ENCODE assay signal across 9 cellular contexts in the genomic region with DNA sequence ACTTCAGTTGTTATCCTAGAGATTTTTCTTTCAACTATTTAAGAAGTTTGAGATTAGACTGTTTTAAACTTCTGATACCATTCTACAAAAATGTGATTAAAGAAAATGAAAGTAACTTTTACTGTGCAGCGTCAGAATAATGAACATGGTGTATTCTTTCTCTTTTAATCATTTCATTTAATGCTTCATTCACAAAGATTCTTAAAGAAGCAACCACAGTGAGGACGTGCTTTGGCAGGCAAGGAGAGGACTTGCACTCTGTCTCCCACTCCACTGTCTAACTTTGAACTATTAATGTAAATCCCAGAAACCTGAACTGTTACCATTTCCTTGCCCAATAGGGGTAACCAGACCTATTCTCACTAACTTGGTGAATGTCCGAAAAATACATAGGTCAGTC.
DNase-seq lines count a peak whose midpoint lies in the region; ATAC-seq and TF ChIP-seq lines count a peak whose summit lies in the region.
"Had no signal": no experiment of that assay in that cellular context is flagged by ENCODE, and none has a peak within 500 bp of the region (broad histone marks: within the 10 kb centered on the region; RNA-seq: fewer than 3 reads in every experiment).

No MANE protein-coding gene starts in this region.

- H3K27ac Mint-ChIP-seq in activated naive CD4-positive, alpha-beta T cell treated with anti-CD3 and anti-CD28 coated beads, Interleukin-2, amount 10 ng/mL, durations not matched to agents 7 days and 5 days, result no peak overlapping the region
- H3K27ac Mint-ChIP-seq in T-helper 2 cell treated with Interferon-gamma antibody and Interleukin-4, amounts not matched to agents 5 μg/mL and 100 μg/mL, for 36 hours, result no peak overlapping the region
- H3K27ac Mint-ChIP-seq in stimulated activated naive B cell treated with anti-CD40 and anti-IgM and Interleukin-4, amounts not matched to agents 10 μg/mL and 1 μg/mL and 100 μg/mL, for 72 hours, result peak overlapping the region; percentile 71

- H3K4me3 ChIP-seq in fibroblast of mammary gland (ENCODE audit: control insufficient read depth, low read depth, low read length), result peak overlapping the region; percentile 9
- H3K4me3 ChIP-seq: cardiac muscle cell had no signal

- DNase-seq in activated naive CD4-positive, alpha-beta T cell treated with anti-CD3 and anti-CD28 coated beads, Interleukin-2, amount 10 ng/mL, durations not matched to agents 7 days and 5 days, result no peak
- DNase-seq in activated naive CD4-positive, alpha-beta T cell treated with anti-CD3 and anti-CD28 coated beads, Interleukin-2, amount 50 U/mL, for 16 hours, result no peak
- no peak for DNase-seq in T-helper 2 cell treated with Interferon-gamma antibody and Interleukin-4, amounts not matched to agents 5 μg/mL and 100 μg/mL, for 36 hours (ENCODE audit: low spot score)
- no peak for DNase-seq in fibroblast of mammary gland (ENCODE audit: low read depth)
- no peak for DNase-seq in stimulated activated naive B cell treated with anti-CD40 and anti-IgM and Interleukin-4, amounts not matched to agents 10 μg/mL and 1 μg/mL and 100 μg/mL, for 72 hours
- DNase-seq in effector CD4-positive, alpha-beta T cell, result no peak

- H3K4me3 Mint-ChIP-seq in activated naive CD4-positive, alpha-beta T cell treated with anti-CD3 and anti-CD28 coated beads, Interleukin-2, amount 10 ng/mL, durations not matched to agents 7 days and 5 days, result peak overlapping the region; percentile 11
- peak overlapping the region; percentile 29 for H3K4me3 Mint-ChIP-seq in T-helper 2 cell treated with Interferon-gamma antibody and Interleukin-4, amounts not matched to agents 5 μg/mL and 100 μg/mL, for 36 hours
- H3K4me3 Mint-ChIP-seq in stimulated activated naive B cell treated with anti-CD40 and anti-IgM and Interleukin-4, amounts not matched to agents 10 μg/mL and 1 μg/mL and 100 μg/mL, for 72 hours, result peak overlapping the region; percentile 66 to 72

- ATAC-seq in stimulated activated naive B cell treated with anti-CD40 and anti-IgM and Interleukin-4, amounts not matched to agents 10 μg/mL and 1 μg/mL and 100 μg/mL, for 72 hours (replicated peaks), result peak in 1 of 2 donors; percentile 16
- ATAC-seq in GM18505 (IDR thresholded peaks at IDR 0.05; ENCODE audit: unreplicated experiment) (no peak), HG02798 (IDR thresholded peaks at IDR 0.05; ENCODE audit: poor library complexity, unreplicated experiment) (no peak)

- TF ChIP-seq CTCF in fibroblast of mammary gland (conservative IDR thresholded peaks at IDR 0.05; ENCODE audit: control insufficient read depth, insufficient read depth, low read depth, low read length), result no peak

- peaks cover 13% of the 10 kb centered on the region for H3K4me1 Mint-ChIP-seq in activated naive CD4-positive, alpha-beta T cell treated with anti-CD3 and anti-CD28 coated beads, Interleukin-2, amount 10 ng/mL, durations not matched to agents 7 days and 5 days
- peaks cover 2% of the 10 kb centered on the region for H3K4me1 Mint-ChIP-seq in T-helper 2 cell treated with Interferon-gamma antibody and Interleukin-4, amounts not matched to agents 5 μg/mL and 100 μg/mL, for 36 hours (ENCODE audit: low read depth)
- peaks cover 16 to 21% of the 10 kb centered on the region in 2 donors for H3K4me1 Mint-ChIP-seq in stimulated activated naive B cell treated with anti-CD40 and anti-IgM and Interleukin-4, amounts not matched to agents 10 μg/mL and 1 μg/mL and 100 μg/mL, for 72 hours

- H3K9me3 Mint-ChIP-seq in activated naive CD4-positive, alpha-beta T cell treated with anti-CD3 and anti-CD28 coated beads, Interleukin-2, amount 10 ng/mL, durations not matched to agents 7 days and 5 days, result no peaks in the 10 kb centered on the region
- no peaks in the 10 kb centered on the region for H3K9me3 Mint-ChIP-seq in T-helper 2 cell treated with Interferon-gamma antibody and Interleukin-4, amounts not matched to agents 5 μg/mL and 100 μg/mL, for 36 hours
- H3K9me3 Mint-ChIP-seq in stimulated activated naive B cell treated with anti-CD40 and anti-IgM and Interleukin-4, amounts not matched to agents 10 μg/mL and 1 μg/mL and 100 μg/mL, for 72 hours, result no peaks in the 10 kb centered on the region

- H3K27me3 Mint-ChIP-seq in activated naive CD4-positive, alpha-beta T cell treated with anti-CD3 and anti-CD28 coated beads, Interleukin-2, amount 10 ng/mL, durations not matched to agents 7 days and 5 days, result peaks cover 27% of the 10 kb centered on the region
- H3K27me3 Mint-ChIP-seq in T-helper 2 cell treated with Interferon-gamma antibody and Interleukin-4, amounts not matched to agents 5 μg/mL and 100 μg/mL, for 36 hours (ENCODE audit: low read depth), result peaks cover 76% of the 10 kb centered on the region
- no peaks in the 10 kb centered on the region for H3K27me3 Mint-ChIP-seq in stimulated activated naive B cell treated with anti-CD40 and anti-IgM and Interleukin-4, amounts not matched to agents 10 μg/mL and 1 μg/mL and 100 μg/mL, for 72 hours

- H3K36me3 Mint-ChIP-seq in activated naive CD4-positive, alpha-beta T cell treated with anti-CD3 and anti-CD28 coated beads, Interleukin-2, amount 10 ng/mL, durations not matched to agents 7 days and 5 days, result no peaks in the 10 kb centered on the region
- no peaks in the 10 kb centered on the region for H3K36me3 Mint-ChIP-seq in T-helper 2 cell treated with Interferon-gamma antibody and Interleukin-4, amounts not matched to agents 5 μg/mL and 100 μg/mL, for 36 hours (ENCODE audit: low read depth)
- no peaks in the 10 kb centered on the region for H3K36me3 Mint-ChIP-seq in stimulated activated naive B cell treated with anti-CD40 and anti-IgM and Interleukin-4, amounts not matched to agents 10 μg/mL and 1 μg/mL and 100 μg/mL, for 72 hours

- TF ChIP-seq POLR2A in GM18505 (IDR thresholded peaks at IDR 0.05; ENCODE audit: borderline replicate concordance, extremely low read depth, insufficient read depth, insufficient read length), result no peak

- CTCF ChIA-PET in activated naive CD4-positive, alpha-beta T cell treated with anti-CD3 and anti-CD28 coated beads, Interleukin-2, amount 10 ng/mL, durations not matched to agents 7 days and 5 days (lab: Charles Lee), result no interaction called here

Comparison
In these comparisons a context has a peak if more than half of its experiments do, and no peak if none do; other contexts are left out.
1. H3K4me3 Mint-ChIP-seq: peak in every context shown above with its lines; median percentile 69 in stimulated activated naive B cell treated with anti-CD40 and anti-IgM and Interleukin-4, amounts not matched to agents 10 μg/mL and 1 μg/mL and 100 μg/mL, for 72 hours; 29 in T-helper 2 cell treated with Interferon-gamma antibody and Interleukin-4, amounts not matched to agents 5 μg/mL and 100 μg/mL, for 36 hours; 11 in activated naive CD4-positive, alpha-beta T cell treated with anti-CD3 and anti-CD28 coated beads, Interleukin-2, amount 10 ng/mL, durations not matched to agents 7 days and 5 days.